In genomic region chr2:195662138-195662537, GRCh38 we compare ENCODE assay signal across 1 cellular context.
TF ChIP-seq lines count a peak whose summit lies in the region.

No MANE protein-coding gene starts in this region.

TF ChIP-seq in K562, 482 proteins besides CTCF, POLR2A, EP300 and RAD21 (continued from another document and continues in another):
- TF ChIP-seq, protein P1, sequence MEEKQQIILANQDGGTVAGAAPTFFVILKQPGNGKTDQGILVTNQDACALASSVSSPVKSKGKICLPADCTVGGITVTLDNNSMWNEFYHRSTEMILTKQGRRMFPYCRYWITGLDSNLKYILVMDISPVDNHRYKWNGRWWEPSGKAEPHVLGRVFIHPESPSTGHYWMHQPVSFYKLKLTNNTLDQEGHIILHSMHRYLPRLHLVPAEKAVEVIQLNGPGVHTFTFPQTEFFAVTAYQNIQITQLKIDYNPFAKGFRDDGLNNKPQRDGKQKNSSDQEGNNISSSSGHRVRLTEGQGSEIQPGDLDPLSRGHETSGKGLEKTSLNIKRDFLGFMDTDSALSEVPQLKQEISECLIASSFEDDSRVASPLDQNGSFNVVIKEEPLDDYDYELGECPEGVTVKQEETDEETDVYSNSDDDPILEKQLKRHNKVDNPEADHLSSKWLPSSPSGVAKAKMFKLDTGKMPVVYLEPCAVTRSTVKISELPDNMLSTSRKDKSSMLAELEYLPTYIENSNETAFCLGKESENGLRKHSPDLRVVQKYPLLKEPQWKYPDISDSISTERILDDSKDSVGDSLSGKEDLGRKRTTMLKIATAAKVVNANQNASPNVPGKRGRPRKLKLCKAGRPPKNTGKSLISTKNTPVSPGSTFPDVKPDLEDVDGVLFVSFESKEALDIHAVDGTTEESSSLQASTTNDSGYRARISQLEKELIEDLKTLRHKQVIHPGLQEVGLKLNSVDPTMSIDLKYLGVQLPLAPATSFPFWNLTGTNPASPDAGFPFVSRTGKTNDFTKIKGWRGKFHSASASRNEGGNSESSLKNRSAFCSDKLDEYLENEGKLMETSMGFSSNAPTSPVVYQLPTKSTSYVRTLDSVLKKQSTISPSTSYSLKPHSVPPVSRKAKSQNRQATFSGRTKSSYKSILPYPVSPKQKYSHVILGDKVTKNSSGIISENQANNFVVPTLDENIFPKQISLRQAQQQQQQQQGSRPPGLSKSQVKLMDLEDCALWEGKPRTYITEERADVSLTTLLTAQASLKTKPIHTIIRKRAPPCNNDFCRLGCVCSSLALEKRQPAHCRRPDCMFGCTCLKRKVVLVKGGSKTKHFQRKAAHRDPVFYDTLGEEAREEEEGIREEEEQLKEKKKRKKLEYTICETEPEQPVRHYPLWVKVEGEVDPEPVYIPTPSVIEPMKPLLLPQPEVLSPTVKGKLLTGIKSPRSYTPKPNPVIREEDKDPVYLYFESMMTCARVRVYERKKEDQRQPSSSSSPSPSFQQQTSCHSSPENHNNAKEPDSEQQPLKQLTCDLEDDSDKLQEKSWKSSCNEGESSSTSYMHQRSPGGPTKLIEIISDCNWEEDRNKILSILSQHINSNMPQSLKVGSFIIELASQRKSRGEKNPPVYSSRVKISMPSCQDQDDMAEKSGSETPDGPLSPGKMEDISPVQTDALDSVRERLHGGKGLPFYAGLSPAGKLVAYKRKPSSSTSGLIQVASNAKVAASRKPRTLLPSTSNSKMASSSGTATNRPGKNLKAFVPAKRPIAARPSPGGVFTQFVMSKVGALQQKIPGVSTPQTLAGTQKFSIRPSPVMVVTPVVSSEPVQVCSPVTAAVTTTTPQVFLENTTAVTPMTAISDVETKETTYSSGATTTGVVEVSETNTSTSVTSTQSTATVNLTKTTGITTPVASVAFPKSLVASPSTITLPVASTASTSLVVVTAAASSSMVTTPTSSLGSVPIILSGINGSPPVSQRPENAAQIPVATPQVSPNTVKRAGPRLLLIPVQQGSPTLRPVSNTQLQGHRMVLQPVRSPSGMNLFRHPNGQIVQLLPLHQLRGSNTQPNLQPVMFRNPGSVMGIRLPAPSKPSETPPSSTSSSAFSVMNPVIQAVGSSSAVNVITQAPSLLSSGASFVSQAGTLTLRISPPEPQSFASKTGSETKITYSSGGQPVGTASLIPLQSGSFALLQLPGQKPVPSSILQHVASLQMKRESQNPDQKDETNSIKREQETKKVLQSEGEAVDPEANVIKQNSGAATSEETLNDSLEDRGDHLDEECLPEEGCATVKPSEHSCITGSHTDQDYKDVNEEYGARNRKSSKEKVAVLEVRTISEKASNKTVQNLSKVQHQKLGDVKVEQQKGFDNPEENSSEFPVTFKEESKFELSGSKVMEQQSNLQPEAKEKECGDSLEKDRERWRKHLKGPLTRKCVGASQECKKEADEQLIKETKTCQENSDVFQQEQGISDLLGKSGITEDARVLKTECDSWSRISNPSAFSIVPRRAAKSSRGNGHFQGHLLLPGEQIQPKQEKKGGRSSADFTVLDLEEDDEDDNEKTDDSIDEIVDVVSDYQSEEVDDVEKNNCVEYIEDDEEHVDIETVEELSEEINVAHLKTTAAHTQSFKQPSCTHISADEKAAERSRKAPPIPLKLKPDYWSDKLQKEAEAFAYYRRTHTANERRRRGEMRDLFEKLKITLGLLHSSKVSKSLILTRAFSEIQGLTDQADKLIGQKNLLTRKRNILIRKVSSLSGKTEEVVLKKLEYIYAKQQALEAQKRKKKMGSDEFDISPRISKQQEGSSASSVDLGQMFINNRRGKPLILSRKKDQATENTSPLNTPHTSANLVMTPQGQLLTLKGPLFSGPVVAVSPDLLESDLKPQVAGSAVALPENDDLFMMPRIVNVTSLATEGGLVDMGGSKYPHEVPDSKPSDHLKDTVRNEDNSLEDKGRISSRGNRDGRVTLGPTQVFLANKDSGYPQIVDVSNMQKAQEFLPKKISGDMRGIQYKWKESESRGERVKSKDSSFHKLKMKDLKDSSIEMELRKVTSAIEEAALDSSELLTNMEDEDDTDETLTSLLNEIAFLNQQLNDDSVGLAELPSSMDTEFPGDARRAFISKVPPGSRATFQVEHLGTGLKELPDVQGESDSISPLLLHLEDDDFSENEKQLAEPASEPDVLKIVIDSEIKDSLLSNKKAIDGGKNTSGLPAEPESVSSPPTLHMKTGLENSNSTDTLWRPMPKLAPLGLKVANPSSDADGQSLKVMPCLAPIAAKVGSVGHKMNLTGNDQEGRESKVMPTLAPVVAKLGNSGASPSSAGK (IDR thresholded peaks at IDR 0.05): no peak
- TF ChIP-seq IFI16 (CRISPR knock-in tag; IDR thresholded peaks at IDR 0.05) (no peak), FOXP4 (CRISPR knock-in tag; IDR thresholded peaks at IDR 0.05; ENCODE audit: borderline replicate concordance) (no peak), THAP7 (CRISPR knock-in tag; IDR thresholded peaks at IDR 0.05) (no peak), ARID2 (IDR thresholded peaks at IDR 0.05) (no peak), RBFOX2 (IDR thresholded peaks at IDR 0.05; ENCODE audit: low read depth, low read length) (no peak), GABPB2 (CRISPR knock-in tag; conservative IDR thresholded peaks at IDR 0.05) (no peak), COPS2 (conservative IDR thresholded peaks at IDR 0.05) (no peak), CEBPZ (IDR thresholded peaks at IDR 0.05; ENCODE audit: borderline replicate concordance, low read depth, low read length) (no peak), BRD4 (IDR thresholded peaks at IDR 0.05) (no peak), NR2C1 (IDR thresholded peaks at IDR 0.05) (peak; percentile 56; the same call in 1 of the 2 replicates), NR2C1 (tag; IDR thresholded peaks at IDR 0.05) (peak; percentile 57; the same call in 1 of the 2 replicates), NFE2 (IDR thresholded peaks at IDR 0.05; ENCODE audit: low read depth) (no peak), MNT (conservative IDR thresholded peaks at IDR 0.05) (no peak), SOX6 (IDR thresholded peaks at IDR 0.05) (peak; percentile 49; the same call in 1 of the 2 replicates), IRF9 (tag; IDR thresholded peaks at IDR 0.05) (0 out of 2 replicates have a peak, but pooled peaks have one; percentile 14), POLR2G (IDR thresholded peaks at IDR 0.05; ENCODE audit: low read depth, low read length) (no peak), ZNF384 (IDR thresholded peaks at IDR 0.05; ENCODE audit: low read depth, low read length) (peak; percentile 97), BCL6 (CRISPR knock-in tag; IDR thresholded peaks at IDR 0.05) (no peak), ZKSCAN1 (IDR thresholded peaks at IDR 0.05; ENCODE audit: low read depth, low read length) (no peak), FUS (optimal IDR thresholded peaks at IDR 0.05; ENCODE audit: low read depth, low read length) (no peak), ZC3H11A (IDR thresholded peaks at IDR 0.05; ENCODE audit: low read depth, low read length) (no peak), ZNF398 (CRISPR knock-in tag; IDR thresholded peaks at IDR 0.05) (no peak), GABPA (tag; conservative IDR thresholded peaks at IDR 0.05; ENCODE audit: low read depth) (no peak), CXXC5 (CRISPR knock-in tag; IDR thresholded peaks at IDR 0.05) (0 out of 2 replicates have a peak, but pooled peaks have one; percentile 11), SIN3B (IDR thresholded peaks at IDR 0.05; ENCODE audit: low read depth) (no peak), ZFP36 (IDR thresholded peaks at IDR 0.05; ENCODE audit: low read depth, low read length, partially characterized antibody) (no peak), CBFB (CRISPR knock-in tag; IDR thresholded peaks at IDR 0.05) (no peak), POLR3G (IDR thresholded peaks at IDR 0.05; ENCODE audit: extremely low read depth, insufficient read length, insufficient replicate concordance) (no peak), SMARCE1 (IDR thresholded peaks at IDR 0.05) (peak; percentile 88), U2AF1 (optimal IDR thresholded peaks at IDR 0.05; ENCODE audit: low read depth, low read length) (no peak), ZNF717 (CRISPR knock-in tag; IDR thresholded peaks at IDR 0.05) (no peak), KDM1A (IDR thresholded peaks at IDR 0.05) (peak; percentile 32 to 40; a peak in 2 of 4 replicates), EP400 (IDR thresholded peaks at IDR 0.05) (peak; percentile 41; the same call in 1 of the 2 replicates), NFATC3 (IDR thresholded peaks at IDR 0.05) (no peak), IRF2 (CRISPR knock-in tag; IDR thresholded peaks at IDR 0.05) (no peak), HOMEZ (CRISPR knock-in tag; IDR thresholded peaks at IDR 0.05) (no peak)
